In the genomic region with DNA sequence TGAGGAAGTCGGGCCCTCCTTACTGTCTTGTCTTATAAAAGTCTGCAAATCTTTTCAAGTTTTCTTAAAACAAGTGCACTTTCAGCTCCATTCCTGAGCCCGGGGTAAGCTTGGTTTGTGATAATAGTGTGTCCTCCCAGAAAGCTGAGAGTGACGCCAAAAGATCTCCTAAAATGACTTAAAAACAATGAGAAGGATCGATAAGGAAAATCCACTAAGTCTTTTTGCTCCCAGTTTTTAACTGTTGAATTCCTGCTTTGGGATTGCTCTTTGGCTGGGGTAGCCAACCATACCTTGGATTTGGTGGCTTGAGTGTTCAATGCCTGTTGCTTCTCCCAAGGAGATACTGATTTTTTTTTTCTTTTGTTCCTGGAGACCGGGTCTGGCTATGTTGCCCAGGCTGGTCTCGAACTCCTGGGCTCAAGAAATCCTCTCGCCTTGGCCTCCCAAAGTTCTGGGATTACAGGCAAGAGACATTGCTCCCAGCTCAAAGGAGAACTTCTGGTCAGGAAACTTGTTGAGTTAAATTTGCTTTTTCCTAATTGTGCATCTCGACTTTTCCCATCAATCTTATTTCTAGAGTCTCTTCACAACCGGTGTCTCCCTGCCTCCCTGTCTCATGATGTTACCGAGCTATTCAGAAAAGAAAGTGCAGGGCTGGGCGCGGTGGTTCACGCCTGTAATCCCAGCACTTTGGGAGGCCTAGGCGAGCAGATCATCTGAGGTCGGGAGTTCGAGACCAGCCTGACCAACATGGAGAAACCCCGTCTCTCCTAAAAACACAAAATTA, we compare ENCODE assay signal across 9 cellular contexts. TPM values are rescaled to one million over a fixed set of nuclear protein-coding genes. Genes with fewer than 3 reads are reported as not detected.
A peak's percentile ranks its signal among the peaks of the same experiment; 100 is the strongest.
DNase-seq lines count a peak whose midpoint lies in the region; ATAC-seq lines count a peak whose summit lies in the region.
"Had no signal": no experiment of that assay in that cellular context is flagged by ENCODE, and none has a peak within 500 bp of the region (broad histone marks: within the 10 kb centered on the region; RNA-seq: fewer than 3 reads in every experiment).

No MANE protein-coding gene starts in this region.

- no peak for ATAC-seq in stimulated activated naive B cell treated with anti-CD40 and anti-IgM and Interleukin-4, amounts not matched to agents 10 μg/mL and 1 μg/mL and 100 μg/mL, for 72 hours (replicated peaks)
- no peak for ATAC-seq in GM21390 (IDR thresholded peaks at IDR 0.05; ENCODE audit: unreplicated experiment)

- no peaks in the 10 kb centered on the region for H3K9me3 ChIP-seq in HUES64 (ENCODE audit: insufficient read depth, low read depth, low read length)

- 3% methylated on average over 17 of the region's 17 CpGs for WGBS in HUES64

- peak overlapping the region; percentile 90 for H3K9ac ChIP-seq in HUES64 (ENCODE audit: low read depth, low read length)

- H3K27me3 Mint-ChIP-seq in activated naive CD8-positive, alpha-beta T cell treated with anti-CD3 and anti-CD28 coated beads for 36 hours: no peaks in the 10 kb centered on the region
- peaks cover 27 to 40% (median 37%) of the 10 kb centered on the region in 3 donors for H3K27me3 Mint-ChIP-seq in immature natural killer cell (ENCODE audit: low read depth in 3 of 3)
- H3K27me3 Mint-ChIP-seq in stimulated activated naive B cell treated with anti-CD40 and anti-IgM and Interleukin-4, amounts not matched to agents 10 μg/mL and 1 μg/mL and 100 μg/mL, for 72 hours: no peaks in the 10 kb centered on the region

- peak overlapping the region; percentile 93 for H3K27ac ChIP-seq in HUES64 (ENCODE audit: low read depth, low read length)

- peaks cover 41% of the 10 kb centered on the region for H3K4me1 Mint-ChIP-seq in activated naive CD8-positive, alpha-beta T cell treated with anti-CD3 and anti-CD28 coated beads for 36 hours
- H3K4me1 Mint-ChIP-seq in immature natural killer cell: peaks cover 48 to 60% of the 10 kb centered on the region in 2 donors
- H3K4me1 Mint-ChIP-seq in stimulated activated naive B cell treated with anti-CD40 and anti-IgM and Interleukin-4, amounts not matched to agents 10 μg/mL and 1 μg/mL and 100 μg/mL, for 72 hours: peaks cover 16 to 26% of the 10 kb centered on the region in 2 donors

- DNase-seq in activated naive CD8-positive, alpha-beta T cell treated with anti-CD3 and anti-CD28 coated beads for 36 hours: no peak
- DNase-seq in immature natural killer cell (no peak), amniotic stem cell (lab: John Stamatoyannopoulos, UW) (no peak), activated gamma-delta T cell (lab: John Stamatoyannopoulos, UW) (no peak), HuH-7.5 (ENCODE audit: low spot score) (no peak)
- DNase-seq in stimulated activated naive B cell treated with anti-CD40 and anti-IgM and Interleukin-4, amounts not matched to agents 10 μg/mL and 1 μg/mL and 100 μg/mL, for 72 hours: no peak
- DNase-seq: SHP77 treated with DMSO at 0.1 percent for 48 hours had no signal

- peak overlapping the region; percentile 87 for H3K4me3 ChIP-seq in HUES64 (ENCODE audit: low read length)

- no peaks in the 10 kb centered on the region for H3K27me3 ChIP-seq in HUES64 (ENCODE audit: insufficient read depth, low read length)

- H3K4me1 ChIP-seq in HUES64 (ENCODE audit: insufficient read depth, low read length): peaks cover 40% of the 10 kb centered on the region

- peak overlapping the region; percentile 99 for H3K27ac Mint-ChIP-seq in activated naive CD8-positive, alpha-beta T cell treated with anti-CD3 and anti-CD28 coated beads for 36 hours
- H3K27ac Mint-ChIP-seq in immature natural killer cell: peak overlapping the region; percentile 94 to 100 (median 99)
- H3K27ac Mint-ChIP-seq in stimulated activated naive B cell treated with anti-CD40 and anti-IgM and Interleukin-4, amounts not matched to agents 10 μg/mL and 1 μg/mL and 100 μg/mL, for 72 hours: peak overlapping the region; percentile 98

- no peaks in the 10 kb centered on the region for H3K9me3 Mint-ChIP-seq in activated naive CD8-positive, alpha-beta T cell treated with anti-CD3 and anti-CD28 coated beads for 36 hours
- no peaks in the 10 kb centered on the region for H3K9me3 Mint-ChIP-seq in immature natural killer cell
- no peaks in the 10 kb centered on the region for H3K9me3 Mint-ChIP-seq in stimulated activated naive B cell treated with anti-CD40 and anti-IgM and Interleukin-4, amounts not matched to agents 10 μg/mL and 1 μg/mL and 100 μg/mL, for 72 hours

- peaks cover 33% of the 10 kb centered on the region for H3K36me3 ChIP-seq in HUES64 (ENCODE audit: insufficient read depth, low read length)

- H3K36me3 Mint-ChIP-seq in activated naive CD8-positive, alpha-beta T cell treated with anti-CD3 and anti-CD28 coated beads for 36 hours: peaks cover 24% of the 10 kb centered on the region
- H3K36me3 Mint-ChIP-seq in immature natural killer cell: peaks cover 6 to 12% (median 8%) of the 10 kb centered on the region in 3 donors
- peaks cover 9 to 12% of the 10 kb centered on the region in 2 donors for H3K36me3 Mint-ChIP-seq in stimulated activated naive B cell treated with anti-CD40 and anti-IgM and Interleukin-4, amounts not matched to agents 10 μg/mL and 1 μg/mL and 100 μg/mL, for 72 hours

- H3K4me3 Mint-ChIP-seq in activated naive CD8-positive, alpha-beta T cell treated with anti-CD3 and anti-CD28 coated beads for 36 hours: peak overlapping the region; percentile 84
- peak overlapping the region; percentile 89 to 95 (median 91) for H3K4me3 Mint-ChIP-seq in immature natural killer cell
- H3K4me3 Mint-ChIP-seq in stimulated activated naive B cell treated with anti-CD40 and anti-IgM and Interleukin-4, amounts not matched to agents 10 μg/mL and 1 μg/mL and 100 μg/mL, for 72 hours: peak overlapping the region; percentile 88 to 89

RNA-seq across cellular contexts. Expression of gene TGIF1, which starts 3.0 kb away (rescaled TPM):
- polyA plus RNA-seq in HUES64 (2013, experiment 1 of 2): 164 TPM
- polyA plus RNA-seq in HUES64 (2013, experiment 2 of 2): 187 TPM
- 10 to 100 TPM; 18.8 to 21.2 TPM for total RNA-seq in activated naive CD8-positive, alpha-beta T cell treated with anti-CD3 and anti-CD28 coated beads for 36 hours
- polyA plus RNA-seq in immature natural killer cell: 10 to 100 TPM; 16.0 to 31.7 (median 18.3) TPM
